ENCODE assay signal across 9 cellular contexts in genomic region chr5:99037668-99038067, GRCh38.
DNase-seq lines count a peak whose midpoint lies in the region; ATAC-seq and TF ChIP-seq lines count a peak whose summit lies in the region.
"Had no signal": no experiment of that assay in that cellular context is flagged by ENCODE, and none has a peak within 500 bp of the region (broad histone marks: within the 10 kb centered on the region; RNA-seq: fewer than 3 reads in every experiment).

No MANE protein-coding gene starts in this region.

- H3K9me3 ChIP-seq in testis, result no peaks in the 10 kb centered on the region

- peak overlapping the region; percentile 44 for H3K4me3 Mint-ChIP-seq in T-helper 2 cell treated with Interferon-gamma antibody and Interleukin-4, amounts not matched to agents 5 μg/mL and 100 μg/mL, for 36 hours
- no peak overlapping the region for H3K4me3 Mint-ChIP-seq in stimulated activated memory B cell treated with anti-CD40 and anti-IgM and Interleukin-4, amounts not matched to agents 10 μg/mL and 1 μg/mL and 100 μg/mL, for 72 hours

- peak; percentile 36 for DNase-seq in activated naive CD4-positive, alpha-beta T cell treated with Interleukin-2 at 50 U/mL for 16 hours
- no peak for DNase-seq in activated naive CD4-positive, alpha-beta T cell treated with anti-CD3 and anti-CD28 coated beads, Interleukin-2, amount 50 U/mL, for 16 hours
- DNase-seq in T-helper 2 cell treated with Interferon-gamma antibody and Interleukin-4, amounts not matched to agents 5 μg/mL and 100 μg/mL, for 36 hours (ENCODE audit: low spot score), result no peak
- peak; percentile 81 for DNase-seq in central memory CD4-positive, alpha-beta T cell
- DNase-seq in testis, result no peak

- H3K27ac ChIP-seq in testis, result no peak overlapping the region

- TF ChIP-seq CTCF in testis (IDR thresholded peaks at IDR 0.05), result no peak

- peaks cover 46% of the 10 kb centered on the region for H3K36me3 Mint-ChIP-seq in T-helper 2 cell treated with Interferon-gamma antibody and Interleukin-4, amounts not matched to agents 5 μg/mL and 100 μg/mL, for 36 hours (ENCODE audit: low read depth)
- peaks cover 30% of the 10 kb centered on the region for H3K36me3 Mint-ChIP-seq in stimulated activated memory B cell treated with anti-CD40 and anti-IgM and Interleukin-4, amounts not matched to agents 10 μg/mL and 1 μg/mL and 100 μg/mL, for 72 hours

- H3K27ac Mint-ChIP-seq in T-helper 2 cell treated with Interferon-gamma antibody and Interleukin-4, amounts not matched to agents 5 μg/mL and 100 μg/mL, for 36 hours, result peak overlapping the region; percentile 74
- peak overlapping the region; percentile 70 for H3K27ac Mint-ChIP-seq in stimulated activated memory B cell treated with anti-CD40 and anti-IgM and Interleukin-4, amounts not matched to agents 10 μg/mL and 1 μg/mL and 100 μg/mL, for 72 hours

- no peaks in the 10 kb centered on the region for H3K36me3 ChIP-seq in testis (ENCODE audit: low read depth, missing control alignments)

- no peaks in the 10 kb centered on the region for H3K27me3 ChIP-seq in testis

- ATAC-seq in stimulated activated memory B cell treated with anti-CD40 and anti-IgM and Interleukin-4, amounts not matched to agents 10 μg/mL and 1 μg/mL and 100 μg/mL, for 72 hours, result peak; percentile 59
- ATAC-seq in GM21528 (IDR thresholded peaks at IDR 0.05; ENCODE audit: low FRiP score, unreplicated experiment), result no peak
- no peak for ATAC-seq in HG03108 (IDR thresholded peaks at IDR 0.05; ENCODE audit: unreplicated experiment)
- ATAC-seq: Panc1 had no signal

- WGBS in testis, 2 donors, result 82 to 92% methylated on average over 4 to 8 of the region's 8 CpGs

- peaks cover 42% of the 10 kb centered on the region for H3K9me3 Mint-ChIP-seq in T-helper 2 cell treated with Interferon-gamma antibody and Interleukin-4, amounts not matched to agents 5 μg/mL and 100 μg/mL, for 36 hours
- H3K9me3 Mint-ChIP-seq in stimulated activated memory B cell treated with anti-CD40 and anti-IgM and Interleukin-4, amounts not matched to agents 10 μg/mL and 1 μg/mL and 100 μg/mL, for 72 hours, result peaks cover 20% of the 10 kb centered on the region

- H3K4me1 Mint-ChIP-seq in T-helper 2 cell treated with Interferon-gamma antibody and Interleukin-4, amounts not matched to agents 5 μg/mL and 100 μg/mL, for 36 hours (ENCODE audit: low read depth), result peaks cover 41% of the 10 kb centered on the region
- H3K4me1 Mint-ChIP-seq in stimulated activated memory B cell treated with anti-CD40 and anti-IgM and Interleukin-4, amounts not matched to agents 10 μg/mL and 1 μg/mL and 100 μg/mL, for 72 hours, result peaks cover 73% of the 10 kb centered on the region

- peaks cover 13% of the 10 kb centered on the region for H3K27me3 Mint-ChIP-seq in T-helper 2 cell treated with Interferon-gamma antibody and Interleukin-4, amounts not matched to agents 5 μg/mL and 100 μg/mL, for 36 hours (ENCODE audit: low read depth)
- no peaks in the 10 kb centered on the region for H3K27me3 Mint-ChIP-seq in stimulated activated memory B cell treated with anti-CD40 and anti-IgM and Interleukin-4, amounts not matched to agents 10 μg/mL and 1 μg/mL and 100 μg/mL, for 72 hours

- H3K4me1 ChIP-seq in testis, result no peaks in the 10 kb centered on the region

- H3K4me3 ChIP-seq in testis, result no peak overlapping the region

- intact Hi-C loops in testis (cut with DNase I; ENCODE audit: low total_unique reads), result no loop called here

- no peak for TF ChIP-seq POLR2A in testis (IDR thresholded peaks at IDR 0.05)

Comparison
In these comparisons a context has a peak if more than half of its experiments do, and no peak if none do; other contexts are left out.
1. DNase-seq: peak in activated naive CD4-positive, alpha-beta T cell treated with Interleukin-2 at 50 U/mL for 16 hours (single experiment) and central memory CD4-positive, alpha-beta T cell (single experiment); none in activated naive CD4-positive, alpha-beta T cell treated with anti-CD3 and anti-CD28 coated beads, Interleukin-2, amount 50 U/mL, for 16 hours (single experiment), T-helper 2 cell treated with Interferon-gamma antibody and Interleukin-4, amounts not matched to agents 5 μg/mL and 100 μg/mL, for 36 hours (single experiment) and testis (single experiment).